Comparison of ENCODE assay signal across 8 cellular contexts in genomic region chr13:28136916-28137315, GRCh38. TPM values are rescaled to one million over a fixed set of nuclear protein-coding genes. Genes with fewer than 3 reads are reported as not detected.
DNase-seq lines count a peak whose midpoint lies in the region; ATAC-seq and TF ChIP-seq lines count a peak whose summit lies in the region.

No MANE protein-coding gene starts in this region.

- peak overlapping the region; percentile 100 for H3K4me3 ChIP-seq in left ventricle myocardium inferior
- peak overlapping the region; percentile 75 to 97 for H3K4me3 ChIP-seq in uterus

- H3K4me3 Mint-ChIP-seq in activated T-helper 1 cell treated with anti-CD3 and anti-CD28 coated beads, Interleukin-12 subunit alpha, Interleukin-12 subunit beta, Interleukin-2, Interleukin-4 antibody, amounts not matched to agents 30 ng/mL and 10 ng/mL and 1 ng/mL, durations not matched to agents 14 hours and 24 hours and 36 hours: peak overlapping the region; percentile 96

- H3K27me3 Mint-ChIP-seq in activated T-helper 1 cell treated with anti-CD3 and anti-CD28 coated beads, Interleukin-12 subunit alpha, Interleukin-12 subunit beta, Interleukin-2, Interleukin-4 antibody, amounts not matched to agents 30 ng/mL and 10 ng/mL and 1 ng/mL, durations not matched to agents 14 hours and 24 hours and 36 hours (ENCODE audit: insufficient read depth): no peaks in the 10 kb centered on the region

- ATAC-seq in left cardiac atrium: no peak

- TF ChIP-seq CTCF in left ventricle myocardium inferior (IDR thresholded peaks at IDR 0.05; ENCODE audit: borderline replicate concordance): no peak
- TF ChIP-seq CTCF in uterus (IDR thresholded peaks at IDR 0.05): no peak

- no peak for TF ChIP-seq POLR2A in uterus (IDR thresholded peaks at IDR 0.05)

- H3K4me1 Mint-ChIP-seq in activated T-helper 1 cell treated with anti-CD3 and anti-CD28 coated beads, Interleukin-12 subunit alpha, Interleukin-12 subunit beta, Interleukin-2, Interleukin-4 antibody, amounts not matched to agents 30 ng/mL and 10 ng/mL and 1 ng/mL, durations not matched to agents 14 hours and 24 hours and 36 hours (ENCODE audit: low read depth): peaks cover 37% of the 10 kb centered on the region

- H3K36me3 ChIP-seq in left ventricle myocardium inferior (no peaks in the 10 kb centered on the region), uterus (no peaks in the 10 kb centered on the region)

- H3K27ac ChIP-seq in left ventricle myocardium inferior (replicated peaks): peak overlapping the region; percentile 99
- peak overlapping the region; percentile 97 for H3K27ac ChIP-seq in uterus

- intact Hi-C loops in left ventricle myocardium inferior (cut with micrococcal nuclease): no loop called here
- intact Hi-C loops in left cardiac atrium (cut with DNase I): no loop called here
- intact Hi-C loops in activated T-helper 1 cell treated with anti-CD3 and anti-CD28 coated beads, Interleukin-12 subunit alpha, Interleukin-12 subunit beta, Interleukin-2, Interleukin-4 antibody, amounts not matched to agents 30 ng/mL and 10 ng/mL and 1 ng/mL, durations not matched to agents 14 hours and 24 hours and 36 hours (cut with micrococcal nuclease): loop anchor here (5.0 to 10.0 kb wide), 6 partner anchors 35 to 1912 kb away; partner anchors contain the start of genes RNF6, SLC7A1 and UBL3
- intact Hi-C loops in uterus (cut with DNase I; ENCODE audit: low total_unique reads): no loop called here

- peaks cover 46% of the 10 kb centered on the region for H3K4me1 ChIP-seq in left ventricle myocardium inferior
- no peaks in the 10 kb centered on the region for H3K4me1 ChIP-seq in uterus

- no peaks in the 10 kb centered on the region for H3K9me3 Mint-ChIP-seq in activated T-helper 1 cell treated with anti-CD3 and anti-CD28 coated beads, Interleukin-12 subunit alpha, Interleukin-12 subunit beta, Interleukin-2, Interleukin-4 antibody, amounts not matched to agents 30 ng/mL and 10 ng/mL and 1 ng/mL, durations not matched to agents 14 hours and 24 hours and 36 hours

- no peaks in the 10 kb centered on the region for H3K27me3 ChIP-seq in left ventricle myocardium inferior (ENCODE audit: low read depth)
- H3K27me3 ChIP-seq in uterus: no peaks in the 10 kb centered on the region

- H3K27ac Mint-ChIP-seq in activated T-helper 1 cell treated with anti-CD3 and anti-CD28 coated beads, Interleukin-12 subunit alpha, Interleukin-12 subunit beta, Interleukin-2, Interleukin-4 antibody, amounts not matched to agents 30 ng/mL and 10 ng/mL and 1 ng/mL, durations not matched to agents 14 hours and 24 hours and 36 hours: peak overlapping the region; percentile 97

- DNase-seq in left ventricle myocardium inferior (no peak), left cardiac atrium (no peak), left kidney (ENCODE audit: low read depth, low spot score) (peak; percentile 15), uterus (no peak), mucosa of gallbladder (ENCODE audit: low spot score) (no peak), SHP77 treated with DMSO at 0.1 percent for 48 hours (lab: John Stamatoyannopoulos, UW) (no peak)
- DNase-seq in activated T-helper 1 cell treated with anti-CD3 and anti-CD28 coated beads, Interleukin-12 subunit alpha, Interleukin-12 subunit beta, Interleukin-2, Interleukin-4 antibody, amounts not matched to agents 30 ng/mL and 10 ng/mL and 1 ng/mL, durations not matched to agents 14 hours and 24 hours and 36 hours (ENCODE audit: low spot score): no peak
- DNase-seq in activated CD8-positive, alpha-beta memory T cell treated with anti-CD3 and anti-CD28 coated beads, Interleukin-2, amount 50 U/mL, for 4 hours: no peak

- H3K36me3 Mint-ChIP-seq in activated T-helper 1 cell treated with anti-CD3 and anti-CD28 coated beads, Interleukin-12 subunit alpha, Interleukin-12 subunit beta, Interleukin-2, Interleukin-4 antibody, amounts not matched to agents 30 ng/mL and 10 ng/mL and 1 ng/mL, durations not matched to agents 14 hours and 24 hours and 36 hours (ENCODE audit: low read depth): peaks cover 5% of the 10 kb centered on the region

- no peaks in the 10 kb centered on the region for H3K9me3 ChIP-seq in left ventricle myocardium inferior (replicated peaks)
- H3K9me3 ChIP-seq in uterus: no peaks in the 10 kb centered on the region

RNA-seq across cellular contexts. Expression of gene PAN3, which starts 1.4 kb away (rescaled TPM):
- total RNA-seq in left ventricle myocardium inferior (9.6 TPM), left cardiac atrium (10 to 100 TPM; 12.3 to 12.8 TPM), uterus (10 to 100 TPM; 17.4 to 61.4 (median 48.2) TPM), mucosa of gallbladder (36.1 TPM)
- total RNA-seq in activated T-helper 1 cell treated with anti-CD3 and anti-CD28 coated beads, Interleukin-12 subunit alpha, Interleukin-12 subunit beta, Interleukin-2, Interleukin-4 antibody, amounts not matched to agents 30 ng/mL and 10 ng/mL and 1 ng/mL, durations not matched to agents 14 hours and 24 hours and 36 hours: 36.1 and 37.0 TPM in 2 replicates

RNA-seq across cellular contexts. Expression of gene FLT3, which starts 36.5 kb away (rescaled TPM):
- 0.05 TPM for total RNA-seq in left ventricle myocardium inferior
- total RNA-seq in left cardiac atrium: under 1 TPM; 0.12 to 0.26 TPM
- total RNA-seq in activated T-helper 1 cell treated with anti-CD3 and anti-CD28 coated beads, Interleukin-12 subunit alpha, Interleukin-12 subunit beta, Interleukin-2, Interleukin-4 antibody, amounts not matched to agents 30 ng/mL and 10 ng/mL and 1 ng/mL, durations not matched to agents 14 hours and 24 hours and 36 hours: not detected in 2 replicates
- under 1 TPM in 3 of 4 donors, not detected in 1; under 0.01 to 0.90 (median 0.24) TPM for total RNA-seq in uterus
- total RNA-seq in mucosa of gallbladder: 0.60 TPM
